18 cellular contexts compared by ENCODE assay signal in the genomic region with DNA sequence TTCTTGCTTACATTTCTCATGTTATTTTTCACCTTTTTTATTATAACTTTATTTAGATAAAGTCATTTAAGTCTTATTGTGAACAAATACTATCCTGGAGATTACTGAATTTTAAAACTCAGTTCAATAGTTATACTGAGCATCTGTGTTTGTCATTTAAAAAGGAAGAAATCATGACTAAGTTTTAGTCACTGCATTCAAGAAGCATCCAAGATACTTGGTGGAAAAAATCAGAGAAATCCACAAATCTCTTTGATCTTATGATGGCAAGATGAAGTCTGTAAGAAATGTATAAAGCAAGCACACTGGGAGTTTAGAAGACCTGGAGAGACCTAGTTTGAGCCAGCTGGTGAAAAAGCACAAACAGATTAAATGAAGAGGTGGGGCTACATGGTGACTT.
"Had no signal": no experiment of that assay in that cellular context is flagged by ENCODE, and none has a peak within 500 bp of the region (broad histone marks: within the 10 kb centered on the region; RNA-seq: fewer than 3 reads in every experiment).

No MANE protein-coding gene starts in this region.

- H3K36me3 ChIP-seq: breast epithelium, sigmoid colon, spleen, thyroid gland had no signal

- H2AFZ ChIP-seq: hepatocyte had no signal

- H3K4me1 ChIP-seq: breast epithelium, spleen, thyroid gland had no signal

- ATAC-seq: activated CD8-positive, alpha-beta T cell treated with anti-CD3 and anti-CD28 coated beads for 36 hours; activated naive CD8-positive, alpha-beta T cell treated with anti-CD3 and anti-CD28 coated beads, Interleukin-2, amount 50 U/mL, for 24 hours; natural killer cell had no signal

- H3K27ac ChIP-seq: breast epithelium, hepatocyte, sigmoid colon, spleen, thyroid gland had no signal

- H3K4me3 ChIP-seq: breast epithelium, hepatocyte, sigmoid colon, spleen, thyroid gland had no signal

- H3K79me2 ChIP-seq: hepatocyte had no signal

- H3K4me2 ChIP-seq: hepatocyte had no signal

- H3K27me3 ChIP-seq: breast epithelium, hepatocyte, sigmoid colon, spleen, thyroid gland had no signal

- DNase-seq: activated CD4-positive, CD25-positive, alpha-beta regulatory T cell; activated CD8-positive, alpha-beta T cell treated with anti-CD3 and anti-CD28 coated beads for 36 hours; activated effector memory CD4-positive, alpha-beta T cell treated with Interleukin-2 at 50 U/mL for 16 hours; activated naive CD4-positive, alpha-beta T cell treated with anti-CD3 and anti-CD28 coated beads, Interleukin-2, amount 10 ng/mL, durations not matched to agents 7 days and 5 days; activated naive CD8-positive, alpha-beta T cell treated with anti-CD3 and anti-CD28 coated beads, Interleukin-2, amount 50 U/mL, for 24 hours; activated T-cell treated with anti-CD3 and anti-CD28 coated beads, Interleukin-2, amount 50 U/mL, for 1 hour; aorta; cortex of kidney; erythroblast; natural killer cell; sigmoid colon; spleen; stimulated activated naive CD4-positive, alpha-beta T cell treated with Interleukin-2 at 50 U/mL for 16 hours; T-helper 1 cell; T-helper 9 cell; thyroid gland had no signal

- H3K9me3 ChIP-seq: breast epithelium, sigmoid colon, thyroid gland had no signal
